ENCODE assay signal across 21 cellular contexts in the genomic region with DNA sequence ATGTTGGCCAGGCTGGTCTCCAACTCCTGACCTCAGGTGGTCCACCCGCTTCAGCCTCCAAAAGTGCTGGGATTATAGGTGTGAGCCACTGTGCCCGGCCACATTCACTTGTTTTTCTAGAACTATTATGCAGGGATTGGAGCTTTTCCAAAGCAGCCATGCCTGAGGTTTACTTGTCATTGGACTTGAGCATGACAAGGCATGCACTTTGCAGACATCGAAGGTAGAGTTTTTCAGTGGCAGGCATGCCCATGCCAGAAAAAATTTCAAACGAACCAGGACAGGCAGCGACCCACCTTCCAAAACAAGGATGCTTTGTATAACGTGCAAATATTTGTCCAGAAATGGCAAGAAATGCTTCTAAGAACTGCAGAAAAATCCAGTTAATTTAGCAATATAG. TPM values are rescaled to one million over a fixed set of nuclear protein-coding genes. Genes with fewer than 3 reads are reported as not detected.
DNase-seq lines count a peak whose midpoint lies in the region; TF ChIP-seq lines count a peak whose summit lies in the region.
"Had no signal": no experiment of that assay in that cellular context is flagged by ENCODE, and none has a peak within 500 bp of the region (broad histone marks: within the 10 kb centered on the region; RNA-seq: fewer than 3 reads in every experiment).

No MANE protein-coding gene starts in this region.

- no peak overlapping the region for H2AFZ ChIP-seq in SU-DHL-6 (ENCODE audit: low read depth, low read length, severe bottlenecking)

- H3K36me3 ChIP-seq in SU-DHL-6 (ENCODE audit: low read length) (0 out of 2 replicates have a peak, but pooled peaks cover 7% of the 10 kb centered on the region), prostate gland (no peaks in the 10 kb centered on the region)
- H3K36me3 ChIP-seq: MG63, SJCRH30 had no signal

- TF ChIP-seq CTCF in SU-DHL-6 (IDR thresholded peaks at IDR 0.05; ENCODE audit: insufficient read depth, low read length, poor library complexity, severe bottlenecking): no peak
- no peak for TF ChIP-seq CTCF in prostate gland (IDR thresholded peaks at IDR 0.05)

- TF ChIP-seq POLR2A in prostate gland (IDR thresholded peaks at IDR 0.05): no peak

- 43% methylated on average over 6 of the region's 6 CpGs for WGBS in prostate gland

- no peaks in the 10 kb centered on the region for H3K9me2 ChIP-seq in SU-DHL-6 (replicated peaks; ENCODE audit: insufficient read depth, low read length)

- H3K27me3 ChIP-seq in SU-DHL-6 (ENCODE audit: low read length) (no peaks in the 10 kb centered on the region), prostate gland (replicated peaks; ENCODE audit: insufficient read depth) (no peaks in the 10 kb centered on the region)
- H3K27me3 ChIP-seq: MG63, SJCRH30 had no signal

- no peaks in the 10 kb centered on the region for H4K20me1 ChIP-seq in SU-DHL-6 (ENCODE audit: low read depth, low read length)

- peaks cover 21% of the 10 kb centered on the region for H3F3A ChIP-seq in SU-DHL-6 (ENCODE audit: insufficient read depth)

- no peaks in the 10 kb centered on the region for H3K79me2 ChIP-seq in SU-DHL-6 (ENCODE audit: insufficient read depth, low read length)

- H3K27ac ChIP-seq in SU-DHL-6 (ENCODE audit: low read depth, low read length) (peak overlapping the region; percentile 24), epithelial cell of prostate (peak overlapping the region; percentile 60), prostate gland (peak overlapping the region in 1 of 2 donors; percentile 39), caudate nucleus (ENCODE audit: low read depth, low read length) (no peak overlapping the region)
- H3K27ac ChIP-seq: C4-2B, SJCRH30 had no signal

- no peak overlapping the region for H3K4me3 ChIP-seq in SU-DHL-6 (ENCODE audit: insufficient read depth, low read length, poor library complexity, severe bottlenecking)
- H3K4me3 ChIP-seq in prostate gland: no peak overlapping the region
- H3K4me3 ChIP-seq: MG63, SJCRH30 had no signal

- H3K9ac ChIP-seq in SU-DHL-6 (ENCODE audit: low read length): no peak overlapping the region

- no peak overlapping the region for H3K4me2 ChIP-seq in SU-DHL-6 (ENCODE audit: low read depth, low read length, poor library complexity, severe bottlenecking)

- H3K4me1 ChIP-seq in prostate gland (replicated peaks): no peaks in the 10 kb centered on the region

- DNase-seq in NCI-H1694 (lab: John Stamatoyannopoulos, UW) (peak; percentile 15), epithelial cell of prostate (ENCODE audit: low read depth, low spot score) (peak; percentile 60), prostate gland (ENCODE audit: low spot score) (peak; percentile 83), globus pallidus (ENCODE audit: low spot score) (no peak), SHP77 treated with DMSO at 0.1 percent for 48 hours (lab: John Stamatoyannopoulos, UW) (no peak), caudate nucleus (lab: John Stamatoyannopoulos, UW) (no peak)
- DNase-seq: Calu3; CD8-positive, alpha-beta memory T cell; DMS53; H9; HFFc6; Kasumi-1; MG63; NCI-H1417; NCI-H1930; NCI-H226; NCI-H510A treated with DMSO at 0.1 percent for 48 hours; NCI-H748 treated with DMSO at 0.1 percent for 48 hours; SJCRH30 had no signal

- H3K9me3 ChIP-seq in SU-DHL-6 (ENCODE audit: insufficient read depth, low read length) (no peaks in the 10 kb centered on the region), prostate gland (no peaks in the 10 kb centered on the region)

- intact Hi-C loops in prostate gland (cut with DNase I): no loop called here

RNA-seq across cellular contexts. Expression of a gene that starts 17.7 kb away (rescaled TPM):
- total RNA-seq in prostate gland: 10 to 100 TPM; 17.0 to 26.5 TPM

RNA-seq across cellular contexts. Expression of a gene that starts 24.9 kb away (rescaled TPM):
- total RNA-seq in prostate gland: 1 to 10 TPM in 1 of 2 donors, not detected in 1; 1.6 TPM
- total RNA-seq: Calu3; CD8-positive, alpha-beta memory T cell had no signal

RNA-seq across cellular contexts. Expression of a gene that starts 40.3 kb away (rescaled TPM):
- total RNA-seq in prostate gland: 10 to 100 TPM; 20.4 to 32.7 TPM
- total RNA-seq: Calu3; CD8-positive, alpha-beta memory T cell had no signal

RNA-seq across cellular contexts. Expression of a gene that starts 42.0 kb away (rescaled TPM):
- 1 to 10 TPM in 1 of 2 donors, under 1 TPM in 1; 0.96 to 3.1 TPM for total RNA-seq in prostate gland
- total RNA-seq: Calu3 had no signal

Comparison
In these comparisons a context has a peak if more than half of its experiments do, and no peak if none do; other contexts are left out.
1. DNase-seq: peak in NCI-H1694 (single experiment), epithelial cell of prostate (single experiment) and prostate gland (single experiment); none in globus pallidus (single experiment), SHP77 treated with DMSO at 0.1 percent for 48 hours (single experiment) and caudate nucleus (0 of 61).